23 cellular contexts compared by ENCODE assay signal in the genomic region with DNA sequence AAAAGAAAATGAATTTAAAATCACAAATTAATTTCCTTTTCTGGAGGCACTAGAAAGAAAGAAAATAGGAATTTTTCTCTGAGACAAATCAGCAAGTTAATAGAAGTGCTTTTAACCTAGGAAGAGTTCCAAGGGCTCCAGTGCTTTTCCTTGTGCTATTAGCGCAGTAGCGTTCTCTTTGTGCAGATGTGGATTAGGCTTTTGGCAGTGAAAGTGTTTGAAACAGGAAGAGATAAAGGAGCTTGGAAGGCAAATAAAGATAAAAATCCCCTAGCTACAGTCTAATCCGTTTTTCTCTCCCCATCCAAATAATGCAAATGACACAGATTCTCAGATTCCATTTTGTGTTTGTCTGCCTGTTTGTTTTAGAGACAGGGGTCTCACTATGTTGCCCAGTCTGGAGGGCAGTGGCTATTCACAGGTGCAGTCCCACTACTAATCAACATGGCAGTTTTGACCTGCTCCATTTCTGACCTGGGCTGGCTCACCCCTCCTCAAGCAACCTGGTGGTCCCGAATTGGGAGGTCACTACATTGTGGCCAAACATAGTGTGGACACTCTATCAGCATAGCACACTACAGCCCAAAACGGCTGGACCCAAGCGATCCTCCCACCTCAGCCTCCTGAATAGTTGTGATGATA.
"Had no signal": no experiment of that assay in that cellular context is flagged by ENCODE, and none has a peak within 500 bp of the region (broad histone marks: within the 10 kb centered on the region; RNA-seq: fewer than 3 reads in every experiment).

No MANE protein-coding gene starts in this region.

- H3K4me2 ChIP-seq: smooth muscle cell had no signal

- H3K27ac Mint-ChIP-seq: activated CD4-positive, alpha-beta T cell treated with anti-CD3 and anti-CD28 coated beads, Interleukin-2, amount 10 ng/mL, durations not matched to agents 7 days and 5 days; activated CD8-positive, alpha-beta T cell treated with anti-CD3 and anti-CD28 coated beads, Interleukin-2, amount 10 ng/mL, durations not matched to agents 7 days and 5 days; activated naive CD4-positive, alpha-beta T cell treated with anti-CD3 and anti-CD28 coated beads, Interleukin-2, amount 50 U/mL, for 24 hours; activated T-helper 1 cell treated with anti-CD3 and anti-CD28 coated beads, Interleukin-12 subunit alpha, Interleukin-12 subunit beta, Interleukin-2, Interleukin-4 antibody, amounts not matched to agents 30 ng/mL and 10 ng/mL and 1 ng/mL, durations not matched to agents 14 hours and 24 hours and 36 hours; memory B cell; naive B cell; stimulated activated memory B cell treated with anti-CD40 and anti-IgM and Interleukin-4, amounts not matched to agents 10 μg/mL and 1 μg/mL and 100 μg/mL, for 72 hours had no signal

- H3K9me3 Mint-ChIP-seq: activated CD4-positive, alpha-beta T cell treated with anti-CD3 and anti-CD28 coated beads, Interleukin-2, amount 10 ng/mL, durations not matched to agents 7 days and 5 days; activated naive CD4-positive, alpha-beta T cell treated with anti-CD3 and anti-CD28 coated beads, Interleukin-2, amount 50 U/mL, for 24 hours; activated T-helper 1 cell treated with anti-CD3 and anti-CD28 coated beads, Interleukin-12 subunit alpha, Interleukin-12 subunit beta, Interleukin-2, Interleukin-4 antibody, amounts not matched to agents 30 ng/mL and 10 ng/mL and 1 ng/mL, durations not matched to agents 14 hours and 24 hours and 36 hours; stimulated activated memory B cell treated with anti-CD40 and anti-IgM and Interleukin-4, amounts not matched to agents 10 μg/mL and 1 μg/mL and 100 μg/mL, for 72 hours had no signal

- DNase-seq: activated CD4-positive, alpha-beta T cell treated with anti-CD3 and anti-CD28 coated beads, Interleukin-2, amount 10 ng/mL, durations not matched to agents 7 days and 5 days; activated CD4-positive, CD25-positive, alpha-beta regulatory T cell treated with anti-CD3 and anti-CD28 coated beads, Interleukin-2, amount 50 U/mL, for 72 hours; activated CD8-positive, alpha-beta T cell treated with anti-CD3 and anti-CD28 coated beads, Interleukin-2, amount 10 ng/mL, durations not matched to agents 7 days and 5 days; activated gamma-delta T cell treated with Interleukin-2 at 50 U/mL for 16 hours; aorta; brain microvascular endothelial cell; central memory CD4-positive, alpha-beta T cell; foreskin melanocyte; kidney glomerular epithelial cell; left ventricle myocardium inferior; naive B cell; sigmoid colon; stimulated activated CD4-positive, alpha-beta T cell treated with anti-CD3 and anti-CD28 coated beads, Interleukin-15, amount 100 ng/mL, for 24 hours; transverse colon had no signal

- H3K9me3 ChIP-seq: left ventricle myocardium inferior, sigmoid colon, transverse colon had no signal

- H3K27me3 ChIP-seq: brain microvascular endothelial cell, sigmoid colon, transverse colon had no signal

- H3K4me3 Mint-ChIP-seq: activated CD4-positive, alpha-beta T cell treated with anti-CD3 and anti-CD28 coated beads, Interleukin-2, amount 10 ng/mL, durations not matched to agents 7 days and 5 days; activated CD8-positive, alpha-beta T cell treated with anti-CD3 and anti-CD28 coated beads, Interleukin-2, amount 10 ng/mL, durations not matched to agents 7 days and 5 days; activated naive CD4-positive, alpha-beta T cell treated with anti-CD3 and anti-CD28 coated beads, Interleukin-2, amount 50 U/mL, for 24 hours; activated T-helper 1 cell treated with anti-CD3 and anti-CD28 coated beads, Interleukin-12 subunit alpha, Interleukin-12 subunit beta, Interleukin-2, Interleukin-4 antibody, amounts not matched to agents 30 ng/mL and 10 ng/mL and 1 ng/mL, durations not matched to agents 14 hours and 24 hours and 36 hours; memory B cell; naive B cell; stimulated activated memory B cell treated with anti-CD40 and anti-IgM and Interleukin-4, amounts not matched to agents 10 μg/mL and 1 μg/mL and 100 μg/mL, for 72 hours had no signal

- H3K36me3 ChIP-seq: brain microvascular endothelial cell, left ventricle myocardium inferior, sigmoid colon, transverse colon had no signal

- H3K36me3 Mint-ChIP-seq: activated naive CD4-positive, alpha-beta T cell treated with anti-CD3 and anti-CD28 coated beads, Interleukin-2, amount 50 U/mL, for 24 hours; naive B cell had no signal

- H3K4me1 Mint-ChIP-seq: activated CD4-positive, alpha-beta T cell treated with anti-CD3 and anti-CD28 coated beads, Interleukin-2, amount 10 ng/mL, durations not matched to agents 7 days and 5 days; activated naive CD4-positive, alpha-beta T cell treated with anti-CD3 and anti-CD28 coated beads, Interleukin-2, amount 50 U/mL, for 24 hours; memory B cell; naive B cell; stimulated activated memory B cell treated with anti-CD40 and anti-IgM and Interleukin-4, amounts not matched to agents 10 μg/mL and 1 μg/mL and 100 μg/mL, for 72 hours had no signal

- H3K4me1 ChIP-seq: left ventricle myocardium inferior, sigmoid colon, transverse colon had no signal

- H3K27me3 Mint-ChIP-seq: activated CD4-positive, alpha-beta T cell treated with anti-CD3 and anti-CD28 coated beads, Interleukin-2, amount 10 ng/mL, durations not matched to agents 7 days and 5 days; memory B cell; naive B cell; stimulated activated memory B cell treated with anti-CD40 and anti-IgM and Interleukin-4, amounts not matched to agents 10 μg/mL and 1 μg/mL and 100 μg/mL, for 72 hours had no signal

- ATAC-seq: activated CD8-positive, alpha-beta T cell treated with anti-CD3 and anti-CD28 coated beads, Interleukin-2, amount 10 ng/mL, durations not matched to agents 7 days and 5 days; stimulated activated memory B cell treated with anti-CD40 and anti-IgM and Interleukin-4, amounts not matched to agents 10 μg/mL and 1 μg/mL and 100 μg/mL, for 72 hours had no signal

- FAIRE-seq: colon, urothelium cell line had no signal

- H3K27ac ChIP-seq: brain microvascular endothelial cell, epithelial cell of prostate, left ventricle myocardium inferior, sigmoid colon, transverse colon, VCaP had no signal

- H3K4me3 ChIP-seq: left ventricle myocardium inferior, sigmoid colon, smooth muscle cell, transverse colon had no signal
